Comparison of ENCODE assay signal across 9 cellular contexts in genomic region chr6:47655719-47656595, GRCh38. TPM values are rescaled to one million over a fixed set of nuclear protein-coding genes. Genes with fewer than 3 reads are reported as not detected.
DNase-seq lines count a peak whose midpoint lies in the region; ATAC-seq, FAIRE-seq and TF ChIP-seq lines count a peak whose summit lies in the region.
"Had no signal": no experiment of that assay in that cellular context is flagged by ENCODE, and none has a peak within 500 bp of the region (broad histone marks: within the 10 kb centered on the region; RNA-seq: fewer than 3 reads in every experiment).

No MANE protein-coding gene starts in this region.

- H3K9me3 ChIP-seq in esophagus (ENCODE audit: control insufficient read depth in 2 of 2, insufficient read depth in 1 of 2, low read depth in 1 of 2, low read length in 1 of 2) = no peaks in the 10 kb centered on the region

- CTCF ChIA-PET in RWPE1 (lab: Yijun Ruan, JAX) = interaction anchor here (0.6 to 1.0 kb wide), 2 partner anchors 132 to 274 kb away, joined by 3 to 6 read pairs; no protein-coding TSS in a partner anchor

- no peaks in the 10 kb centered on the region for H3K36me3 ChIP-seq in esophagus (ENCODE audit: control insufficient read depth in 2 of 2, insufficient read depth in 2 of 2, low read length in 1 of 2)

- TF ChIP-seq CTCF in RWPE1 (conservative IDR thresholded peaks at IDR 0.05; ENCODE audit: low read depth) = no peak

- POLR2A ChIA-PET in RWPE1 (lab: Yijun Ruan, JAX; ENCODE audit: low non-redundant PET) = no interaction called here

- H3K27ac ChIP-seq in RWPE1 (peak overlapping the region; percentile 55), esophagus (ENCODE audit: low read depth in 2 of 2, low read length in 1 of 2) (peak overlapping the region; percentile 40 to 65)

- no peaks in the 10 kb centered on the region for H3K4me1 ChIP-seq in esophagus (ENCODE audit: control insufficient read depth in 2 of 2, insufficient read depth in 2 of 2, low read length in 1 of 2)

- DNase-seq in activated naive CD4-positive, alpha-beta T cell treated with Interleukin-2 at 50 U/mL for 16 hours = peak; percentile 4
- no peak for DNase-seq in activated naive CD4-positive, alpha-beta T cell (lab: John Stamatoyannopoulos, UW)
- peak; percentile 64 for DNase-seq in RWPE1 (ENCODE audit: low spot score)
- DNase-seq in stimulated activated CD8-positive, alpha-beta memory T cell treated with anti-CD3 and anti-CD28 coated beads, Interleukin-4, amount 100 ng/mL, for 24 hours (ENCODE audit: low read depth) = peak; percentile 29
- DNase-seq in NCI-H128 (lab: John Stamatoyannopoulos, UW; ENCODE audit: unreplicated experiment) = no peak
- no peak for DNase-seq in GM19239 (ENCODE audit: insufficient read length, low spot score)

- peak overlapping the region in 1 of 2 donors; percentile 20 for H3K4me3 ChIP-seq in esophagus (ENCODE audit: low read depth in 1 of 2, low read length in 2 of 2)
- H3K4me3 ChIP-seq: lung had no signal

- no peaks in the 10 kb centered on the region for H3K27me3 ChIP-seq in esophagus (ENCODE audit: control insufficient read depth in 1 of 2, insufficient read depth in 2 of 2, low read length in 2 of 2)

- WGBS in esophagus, 2 donors = 50 to 59% methylated on average over 7 of the region's 7 CpGs

- ATAC-seq in HG02973 (IDR thresholded peaks at IDR 0.05; ENCODE audit: unreplicated experiment) = no peak

- FAIRE-seq in GM19239 (lab: Jason Lieb, UNC) = no peak

RNA-seq across cellular contexts. Expression of gene ADGRF4, which starts 42.4 kb away (rescaled TPM):
- 10 to 100 TPM in 1 of 2 donors, 1 to 10 TPM in 1; 8.2 to 17.0 TPM for polyA plus RNA-seq in esophagus

Comparison
In these comparisons a context has a peak if more than half of its experiments do, and no peak if none do; other contexts are left out.
1. DNase-seq: peak in activated naive CD4-positive, alpha-beta T cell treated with Interleukin-2 at 50 U/mL for 16 hours (single experiment), RWPE1 (single experiment) and stimulated activated CD8-positive, alpha-beta memory T cell treated with anti-CD3 and anti-CD28 coated beads, Interleukin-4, amount 100 ng/mL, for 24 hours (single experiment); none in activated naive CD4-positive, alpha-beta T cell (0 of 4), NCI-H128 (single experiment) and GM19239 (single experiment).